17 cellular contexts compared by ENCODE assay signal in genomic region chr20:4326194-4327065, GRCh38.
DNase-seq lines count a peak whose midpoint lies in the region; ATAC-seq, FAIRE-seq and TF ChIP-seq lines count a peak whose summit lies in the region.
"Had no signal": no experiment of that assay in that cellular context is flagged by ENCODE, and none has a peak within 500 bp of the region (broad histone marks: within the 10 kb centered on the region; RNA-seq: fewer than 3 reads in every experiment).

No MANE protein-coding gene starts in this region.

- TF ChIP-seq CTCF in activated B cell treated with CpG ODN at 0.5 μM for 24 hours (IDR thresholded peaks at IDR 0.05) (no peak), kidney (IDR thresholded peaks at IDR 0.05; ENCODE audit: borderline replicate concordance, extremely low read depth, insufficient read depth) (no peak)

- DNase-seq in GM23248: peak; percentile 27
- DNase-seq in activated B cell treated with CpG ODN at 0.5 μM for 24 hours: no peak
- DNase-seq in kidney: peak; percentile 74
- no peak for DNase-seq in NCI-H774 (lab: John Stamatoyannopoulos, UW)
- DNase-seq in hepatic stellate cell (ENCODE audit: low spot score): no peak
- DNase-seq in NCI-H226: no peak
- DNase-seq: activated CD4-positive, alpha-beta T cell treated with anti-CD3 and anti-CD28 coated beads, Interleukin-2, amount 10 ng/mL, durations not matched to agents 24 days and 14 days; activated naive CD4-positive, alpha-beta T cell treated with anti-CD3 and anti-CD28 coated beads, Interleukin-2, amount 10 ng/mL, durations not matched to agents 7 days and 5 days; activated T-cell treated with anti-CD3 and anti-CD28 coated beads for 4 hours; body of pancreas; erythroblast; NCI-H2081; NCI-H526; retina had no signal

- no peaks in the 10 kb centered on the region for H3K36me3 ChIP-seq in ACC112 (ENCODE audit: insufficient read depth, low read length)
- no peaks in the 10 kb centered on the region for H3K36me3 ChIP-seq in GM23248 (ENCODE audit: low read depth)
- H3K36me3 ChIP-seq in kidney (ENCODE audit: control insufficient read depth in 1 of 2, insufficient read depth in 2 of 2, low read length in 2 of 2): no peaks in the 10 kb centered on the region

- H3K4me3 ChIP-seq in ACC112 (ENCODE audit: low read depth, low read length): peak overlapping the region; percentile 7; the same call in 1 of the 2 replicates
- H3K4me3 ChIP-seq in GM23248: no peak overlapping the region
- H3K4me3 ChIP-seq in kidney (ENCODE audit: low read length in 2 of 2): no peak overlapping the region
- H3K4me3 ChIP-seq: body of pancreas had no signal

- no peak overlapping the region for H3K27ac Mint-ChIP-seq in activated B cell treated with CpG ODN at 0.5 μM for 24 hours
- H3K27ac Mint-ChIP-seq: activated CD4-positive, alpha-beta T cell treated with anti-CD3 and anti-CD28 coated beads, Interleukin-2, amount 10 ng/mL, durations not matched to agents 24 days and 14 days; activated naive CD4-positive, alpha-beta T cell treated with anti-CD3 and anti-CD28 coated beads, Interleukin-2, amount 10 ng/mL, durations not matched to agents 7 days and 5 days; dendritic cell treated with granulocyte-macrophage colony-stimulating factor and Interleukin-4, amounts not matched to agents 40 ng/mL and 50 ng/mL, for 4 days had no signal

- H3K4me2 ChIP-seq in GM23248 (ENCODE audit: unreplicated experiment): no peak overlapping the region

- H3K9me3 ChIP-seq in GM23248 (ENCODE audit: low read depth): no peaks in the 10 kb centered on the region
- H3K9me3 ChIP-seq in kidney (ENCODE audit: control insufficient read depth in 1 of 2, low read length in 2 of 2): peaks cover 0 to 4% of the 10 kb centered on the region in 2 donors
- H3K9me3 ChIP-seq: body of pancreas had no signal

- H3K4me3 Mint-ChIP-seq in activated B cell treated with CpG ODN at 0.5 μM for 24 hours: no peak overlapping the region
- H3K4me3 Mint-ChIP-seq: activated CD4-positive, alpha-beta T cell treated with anti-CD3 and anti-CD28 coated beads, Interleukin-2, amount 10 ng/mL, durations not matched to agents 24 days and 14 days; activated naive CD4-positive, alpha-beta T cell treated with anti-CD3 and anti-CD28 coated beads, Interleukin-2, amount 10 ng/mL, durations not matched to agents 7 days and 5 days; dendritic cell treated with granulocyte-macrophage colony-stimulating factor and Interleukin-4, amounts not matched to agents 40 ng/mL and 50 ng/mL, for 4 days had no signal

- FAIRE-seq in kidney (lab: Jason Lieb, UNC): no peak

- no peaks in the 10 kb centered on the region for H3K9me3 Mint-ChIP-seq in activated B cell treated with CpG ODN at 0.5 μM for 24 hours
- H3K9me3 Mint-ChIP-seq: activated naive CD4-positive, alpha-beta T cell treated with anti-CD3 and anti-CD28 coated beads, Interleukin-2, amount 10 ng/mL, durations not matched to agents 7 days and 5 days; dendritic cell treated with granulocyte-macrophage colony-stimulating factor and Interleukin-4, amounts not matched to agents 40 ng/mL and 50 ng/mL, for 4 days had no signal

- H3K9ac ChIP-seq in GM23248 (no peak overlapping the region), kidney (ENCODE audit: low read length in 2 of 2) (no peak overlapping the region)

- no peaks in the 10 kb centered on the region for H3K36me3 Mint-ChIP-seq in activated B cell treated with CpG ODN at 0.5 μM for 24 hours (ENCODE audit: low read depth)
- H3K36me3 Mint-ChIP-seq: activated naive CD4-positive, alpha-beta T cell treated with anti-CD3 and anti-CD28 coated beads, Interleukin-2, amount 10 ng/mL, durations not matched to agents 7 days and 5 days had no signal

- in situ Hi-C loops in GM23248 (cut with MboI): no loop called here

- H2AFZ ChIP-seq in ACC112 (ENCODE audit: low read length, unreplicated experiment) (peak overlapping the region; percentile 21), GM23248 (no peak overlapping the region)

- H3K79me2 ChIP-seq in ACC112 (ENCODE audit: control insufficient read depth, insufficient read depth, low read length, unreplicated experiment) (no peaks in the 10 kb centered on the region), GM23248 (ENCODE audit: insufficient read depth) (no peaks in the 10 kb centered on the region)

- H3K27ac ChIP-seq in ACC112 (ENCODE audit: low read depth, low read length): peak overlapping the region; percentile 67
- no peak overlapping the region for H3K27ac ChIP-seq in GM23248
- no peak overlapping the region for H3K27ac ChIP-seq in kidney (ENCODE audit: low read depth in 2 of 2, low read length in 2 of 2)
- H3K27ac ChIP-seq: body of pancreas had no signal

- H3F3A ChIP-seq in GM23248 (ENCODE audit: insufficient read depth): 0 out of 2 replicates have a peak, but pooled peaks cover 7% of the 10 kb centered on the region

- no peaks in the 10 kb centered on the region for H4K20me1 ChIP-seq in GM23248 (ENCODE audit: insufficient read depth)

- intact Hi-C loops in activated B cell treated with CpG ODN at 0.5 μM for 24 hours (cut with micrococcal nuclease): no loop called here
- intact Hi-C loops in kidney (cut with DNase I): no loop called here

- H3K4me1 ChIP-seq in ACC112 (ENCODE audit: control insufficient read depth, insufficient read depth, low read length, unreplicated experiment) (peaks cover 13% of the 10 kb centered on the region), GM23248 (ENCODE audit: insufficient read depth) (peaks cover 9% of the 10 kb centered on the region), kidney (ENCODE audit: control insufficient read depth in 1 of 2, insufficient read depth in 1 of 2, low read depth in 1 of 2, low read length in 2 of 2) (no peaks in the 10 kb centered on the region)
- H3K4me1 ChIP-seq: body of pancreas had no signal

- peak; percentile 52 for ATAC-seq in activated B cell treated with CpG ODN at 0.5 μM for 24 hours (ENCODE audit: low read depth)
- ATAC-seq in GM19455 (IDR thresholded peaks at IDR 0.05; ENCODE audit: unreplicated experiment): no peak
- ATAC-seq: body of pancreas had no signal

- H3K27me3 ChIP-seq in ACC112 (ENCODE audit: insufficient read depth, low read length) (peaks cover 6% of the 10 kb centered on the region; the same call in 1 of the 2 replicates), GM23248 (replicated peaks; ENCODE audit: insufficient read depth) (no peaks in the 10 kb centered on the region)
- H3K27me3 ChIP-seq: body of pancreas had no signal

- H3K27me3 Mint-ChIP-seq in activated B cell treated with CpG ODN at 0.5 μM for 24 hours: no peaks in the 10 kb centered on the region

- WGBS in GM23248 (ENCODE audit: low coverage in 1 of 2, low lambda C conversion rate in 2 of 2, missing lambda C conversion rate in 2 of 2), 2 experiments: 62 to 63% methylated on average over 4 of the region's 4 CpGs

- no peaks in the 10 kb centered on the region for H3K9me2 ChIP-seq in GM23248 (ENCODE audit: insufficient read depth)

- CTCF ChIA-PET in activated B cell treated with CpG ODN at 0.5 μM for 24 hours (lab: Charles Lee): no interaction called here

- POLR2A ChIA-PET in activated B cell treated with CpG ODN at 0.5 μM for 24 hours (lab: Charles Lee): no interaction called here

- H3K4me1 Mint-ChIP-seq in activated B cell treated with CpG ODN at 0.5 μM for 24 hours: peaks cover 18% of the 10 kb centered on the region
- H3K4me1 Mint-ChIP-seq: activated CD4-positive, alpha-beta T cell treated with anti-CD3 and anti-CD28 coated beads, Interleukin-2, amount 10 ng/mL, durations not matched to agents 24 days and 14 days; activated naive CD4-positive, alpha-beta T cell treated with anti-CD3 and anti-CD28 coated beads, Interleukin-2, amount 10 ng/mL, durations not matched to agents 7 days and 5 days had no signal

Comparison
In these comparisons a context has a peak if more than half of its experiments do, and no peak if none do; other contexts are left out.
1. DNase-seq: peak in GM23248 (single experiment) and kidney (single experiment); none in activated B cell treated with CpG ODN at 0.5 μM for 24 hours (single experiment), NCI-H774 (single experiment), hepatic stellate cell (single experiment) and NCI-H226 (single experiment).